In the genomic region with DNA sequence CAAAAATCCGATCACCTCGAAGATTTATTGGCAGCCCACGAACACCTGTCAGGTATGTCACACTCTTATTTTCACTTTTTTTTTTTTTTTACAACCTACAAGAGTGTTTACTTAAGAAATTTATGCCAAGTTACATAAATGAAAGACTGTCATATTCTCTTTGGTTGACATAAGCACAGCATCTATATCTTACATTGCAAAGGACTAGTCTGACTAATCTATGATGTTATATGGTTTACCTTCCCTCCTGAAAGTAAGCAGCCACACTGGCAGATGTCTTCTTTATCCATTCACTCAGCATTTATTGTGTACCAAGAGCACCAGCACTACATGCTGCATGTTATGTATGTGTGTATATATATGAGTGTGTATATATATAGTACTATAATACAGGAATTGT, we compare ENCODE assay signal across 20 cellular contexts.
DNase-seq lines count a peak whose midpoint lies in the region; ATAC-seq, FAIRE-seq and TF ChIP-seq lines count a peak whose summit lies in the region.
"Had no signal": no experiment of that assay in that cellular context is flagged by ENCODE, and none has a peak within 500 bp of the region (broad histone marks: within the 10 kb centered on the region; RNA-seq: fewer than 3 reads in every experiment).

No MANE protein-coding gene starts in this region.

- H3K9me3 ChIP-seq in mucosa of descending colon (no peaks in the 10 kb centered on the region), heart right ventricle (no peaks in the 10 kb centered on the region)
- H3K9me3 ChIP-seq: BLaER1, Caco-2 had no signal

- H3K4me3 ChIP-seq in LNCaP clone FGC (ENCODE audit: low read depth, low read length): no peak overlapping the region
- no peak overlapping the region for H3K4me3 ChIP-seq in mucosa of descending colon
- no peak overlapping the region for H3K4me3 ChIP-seq in heart right ventricle
- H3K4me3 ChIP-seq: BLaER1 had no signal

- peak; percentile 29 for DNase-seq in DMS53 (lab: John Stamatoyannopoulos, UW)
- DNase-seq in GM19239 (ENCODE audit: insufficient read length, low spot score): no peak
- peak; percentile 82 for DNase-seq in LNCaP clone FGC (ENCODE audit: low read depth)
- DNase-seq in mucosa of descending colon: no peak
- DNase-seq in heart right ventricle: no peak
- DNase-seq: Caco-2; CD4-positive, CD25-positive, alpha-beta regulatory T cell; CD8-positive, alpha-beta T cell; DMS153; DMS79 treated with DMSO at 0.1 percent for 48 hours; GF-D8; GOT3; H9 had no signal

- H3K27me3 ChIP-seq in heart right ventricle: peaks cover 0 to 28% (median 8%) of the 10 kb centered on the region in 7 donors
- H3K27me3 ChIP-seq: BLaER1 had no signal

- H3K4me1 ChIP-seq in mucosa of descending colon (ENCODE audit: low read depth) (no peaks in the 10 kb centered on the region), heart right ventricle (no peaks in the 10 kb centered on the region)
- H3K4me1 ChIP-seq: Caco-2 had no signal

- no peak for TF ChIP-seq CTCF in LNCaP clone FGC (IDR thresholded peaks at IDR 0.05; ENCODE audit: control insufficient read depth, extremely low read depth, insufficient read depth)
- no peak for TF ChIP-seq CTCF in mucosa of descending colon (IDR thresholded peaks at IDR 0.05)
- TF ChIP-seq CTCF in heart right ventricle (IDR thresholded peaks at IDR 0.05): no peak

- WGBS in heart right ventricle, 2 donors: 90 to 94% methylated on average over 3 of the region's 3 CpGs

- H3K36me3 ChIP-seq in mucosa of descending colon (ENCODE audit: low read depth) (no peaks in the 10 kb centered on the region), heart right ventricle (no peaks in the 10 kb centered on the region)
- H3K36me3 ChIP-seq: BLaER1 had no signal

- intact Hi-C loops in mucosa of descending colon (cut with DNase I, micrococcal nuclease): no loop called here
- intact Hi-C loops in heart right ventricle (cut with DNase I): no loop called here

- ATAC-seq in mucosa of descending colon: peak; percentile 54
- no peak for ATAC-seq in heart right ventricle
- no peak for ATAC-seq in GM19397 (IDR thresholded peaks at IDR 0.05; ENCODE audit: unreplicated experiment)
- ATAC-seq in GM19328 (IDR thresholded peaks at IDR 0.05; ENCODE audit: unreplicated experiment): no peak
- ATAC-seq in HG02610 (IDR thresholded peaks at IDR 0.05; ENCODE audit: unreplicated experiment): no peak
- ATAC-seq: CD8-positive, alpha-beta T cell; HCT116 had no signal

- no peak overlapping the region for H3K27ac ChIP-seq in heart right ventricle
- H3K27ac ChIP-seq: BLaER1, C4-2B had no signal

- FAIRE-seq in GM19239 (lab: Jason Lieb, UNC): peak; percentile 51
- FAIRE-seq: GM12891 had no signal

Comparison
In these comparisons a context has a peak if more than half of its experiments do, and no peak if none do; other contexts are left out.
1. DNase-seq: peak in DMS53 (single experiment) and LNCaP clone FGC (single experiment); none in GM19239 (single experiment), mucosa of descending colon (0 of 3) and heart right ventricle (0 of 2).